8 cellular contexts compared by ENCODE assay signal in the genomic region with DNA sequence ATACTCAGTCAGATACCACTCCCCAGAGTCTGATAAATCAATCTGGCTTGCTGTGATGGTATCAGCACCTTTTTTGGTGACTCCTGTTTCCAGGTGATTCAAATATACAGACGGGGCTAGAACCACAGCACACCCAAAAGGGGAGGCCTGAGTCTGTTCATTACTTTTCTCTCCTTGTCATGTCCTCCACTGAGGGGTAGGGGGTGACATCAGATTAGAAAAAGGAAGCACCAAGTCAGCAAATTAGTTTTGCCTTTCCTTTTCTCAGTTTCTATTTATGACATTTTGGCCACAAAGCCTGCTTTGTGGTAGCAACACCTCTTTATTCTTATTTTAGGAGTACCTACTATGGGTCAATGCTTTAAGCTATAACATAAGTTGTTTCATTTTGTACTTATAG.
DNase-seq lines count a peak whose midpoint lies in the region; ATAC-seq, FAIRE-seq and TF ChIP-seq lines count a peak whose summit lies in the region.

No MANE protein-coding gene starts in this region.

- H3K9ac ChIP-seq in HepG2 (ENCODE audit: insufficient read depth, low read depth, low read length), result no peak overlapping the region

- H3K4me2 ChIP-seq in HepG2 (ENCODE audit: low read depth, low read length), result no peak overlapping the region

- no peak for TF ChIP-seq POLR2A in HepG2 (IDR thresholded peaks at IDR 0.05; ENCODE audit: insufficient read depth in 1 of 2, low read depth in 2 of 2, low read length in 2 of 2)

- DNase-seq in NCI-H2107 treated with DMSO at 0.1 percent for 48 hours (lab: John Stamatoyannopoulos, UW; ENCODE audit: unreplicated experiment), result peak; percentile 9
- DNase-seq in NCI-H2107 (lab: John Stamatoyannopoulos, UW), result no peak
- peak; percentile 3 for DNase-seq in NCI-H460 (ENCODE audit: extremely low read depth, low read depth)
- peak; percentile 13 for DNase-seq in HepG2 (ENCODE audit: low spot score)
- DNase-seq in DMS114 treated with DMSO at 0.1 percent for 48 hours (lab: John Stamatoyannopoulos, UW; ENCODE audit: unreplicated experiment), result no peak
- no peak for DNase-seq in cerebellar nuclear complex (lab: John Stamatoyannopoulos, UW)
- DNase-seq in stimulated activated naive CD4-positive, alpha-beta T cell treated with Interleukin-2 at 50 U/mL for 16 hours (lab: John Stamatoyannopoulos, UW), result no peak

- no peaks in the 10 kb centered on the region for H3K9me3 ChIP-seq in HepG2 (ENCODE audit: low read length)

- no peak overlapping the region for H3K4me3 ChIP-seq in HepG2 (replicated peaks in 1 of 3; ENCODE audit: insufficient read depth in 1 of 3, low read depth in 2 of 3, low read length in 3 of 3)

- H3K79me2 ChIP-seq in HepG2 (ENCODE audit: insufficient read depth, low read length), result no peaks in the 10 kb centered on the region

- H3K27me3 ChIP-seq in HepG2 (ENCODE audit: control insufficient read depth in 1 of 2, insufficient read depth in 2 of 2, low read length in 2 of 2), result no peaks in the 10 kb centered on the region

- BruUV-seq in HepG2 (replicated peaks; lab: Mats Ljungman, UMichigan), result no TSS peak

- intact Hi-C loops in HepG2 (cut with micrococcal nuclease; ENCODE audit: unreplicated experiment), result loop anchor here (5.0 kb wide), 2 partner anchors 1147 to 1162 kb away; no protein-coding TSS in a partner anchor

- no peaks in the 10 kb centered on the region for H4K20me1 ChIP-seq in HepG2 (ENCODE audit: insufficient read depth, low read length)

- FAIRE-seq in HepG2 (lab: Jason Lieb, UNC), result no peak

- H2AFZ ChIP-seq in HepG2 (ENCODE audit: low read length), result no peak overlapping the region

- TF ChIP-seq EP300 in HepG2 (IDR thresholded peaks at IDR 0.05; ENCODE audit: low read depth in 2 of 2, low read length in 2 of 2) (no peak), HepG2 (CRISPR knock-in tag; IDR thresholded peaks at IDR 0.05; ENCODE audit: borderline replicate concordance) (no peak)

- in situ Hi-C loops in HepG2 (cut with HindIII; ENCODE audit: extremely low pct_ligation_motif_present, low pct_unique_long_range_greater_than_20kb), result no loop called here

- POLR2A ChIA-PET in HepG2 (lab: Yijun Ruan, JAX), result no interaction called here

- CTCF ChIA-PET in HepG2 (lab: Yijun Ruan, JAX; ENCODE audit: low intra/inter-chr PET ratio, low total read pairs), result no interaction called here

- no peaks in the 10 kb centered on the region for H3K36me3 ChIP-seq in HepG2 (replicated peaks in 1 of 2; ENCODE audit: control insufficient read depth in 1 of 2, insufficient read depth in 2 of 2, low read length in 2 of 2)

- H3K4me1 ChIP-seq in HepG2 (ENCODE audit: insufficient read depth, low read length), result peaks cover 2% of the 10 kb centered on the region; the same call in 1 of the 2 replicates

- H3K27ac ChIP-seq in HepG2 (ENCODE audit: extremely low read length, insufficient read depth, low read length), result no peak overlapping the region

- peak; percentile 90 for ATAC-seq in HG02610 (IDR thresholded peaks at IDR 0.05; ENCODE audit: unreplicated experiment)
- ATAC-seq in HepG2, result peak; percentile 75

- peak; percentile 49 for TF ChIP-seq CTCF in HepG2 (CRISPR knock-in tag; IDR thresholded peaks at IDR 0.05)

- 0% methylated on average over 1 of the region's 1 CpG for WGBS in HepG2 (ENCODE audit: low lambda C conversion rate)

- TF ChIP-seq RAD21 in HepG2 (CRISPR knock-in tag; IDR thresholded peaks at IDR 0.05), result 0 out of 2 replicates have a peak, but pooled peaks have one; percentile 25

TF ChIP-seq in HepG2, 621 proteins besides CTCF, POLR2A, EP300 and RAD21:
- TF ChIP-seq PITX1 (CRISPR knock-in tag; IDR thresholded peaks at IDR 0.05) (no peak), MAFK (conservative IDR thresholded peaks at IDR 0.05 in 1 of 2, IDR thresholded peaks at IDR 0.05 in 1 of 2; ENCODE audit: low read length in 2 of 2) (peak; percentile 70 to 75; a peak in 3 of 4 replicates), XBP1 (CRISPR knock-in tag; IDR thresholded peaks at IDR 0.05) (no peak), MED1 (CRISPR knock-in tag; IDR thresholded peaks at IDR 0.05) (no peak), KAT7 (CRISPR knock-in tag; IDR thresholded peaks at IDR 0.05; ENCODE audit: borderline replicate concordance) (no peak), ATF1 (CRISPR knock-in tag; IDR thresholded peaks at IDR 0.05) (no peak), ZNF230 (CRISPR knock-in tag; IDR thresholded peaks at IDR 0.05) (no peak), CHCHD3 (CRISPR knock-in tag; IDR thresholded peaks at IDR 0.05) (no peak), ZNF547 (CRISPR knock-in tag; IDR thresholded peaks at IDR 0.05) (no peak), STAG1 (CRISPR knock-in tag; IDR thresholded peaks at IDR 0.05) (peak; percentile 74), MTF1 (CRISPR knock-in tag; IDR thresholded peaks at IDR 0.05) (no peak), TOPORS (CRISPR knock-in tag; IDR thresholded peaks at IDR 0.05) (no peak), SP4 (CRISPR knock-in tag; IDR thresholded peaks at IDR 0.05) (no peak), KLF9 (CRISPR knock-in tag; IDR thresholded peaks at IDR 0.05; ENCODE audit: low read depth) (no peak), SMC3 (IDR thresholded peaks at IDR 0.05; ENCODE audit: low read length) (peak; percentile 5; the same call in 1 of the 2 replicates), MEIS2 (CRISPR knock-in tag; IDR thresholded peaks at IDR 0.05) (no peak), MAFF (IDR thresholded peaks at IDR 0.05; ENCODE audit: low read depth, low read length) (peak; percentile 80), SMYD3 (CRISPR knock-in tag; IDR thresholded peaks at IDR 0.05) (no peak), MLLT10 (CRISPR knock-in tag; IDR thresholded peaks at IDR 0.05) (no peak), FLYWCH1 (CRISPR knock-in tag; IDR thresholded peaks at IDR 0.05) (no peak)
- TF ChIP-seq, protein P1, sequence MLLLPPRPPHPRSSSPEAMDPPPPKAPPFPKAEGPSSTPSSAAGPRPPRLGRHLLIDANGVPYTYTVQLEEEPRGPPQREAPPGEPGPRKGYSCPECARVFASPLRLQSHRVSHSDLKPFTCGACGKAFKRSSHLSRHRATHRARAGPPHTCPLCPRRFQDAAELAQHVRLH (CRISPR knock-in tag; IDR thresholded peaks at IDR 0.05; ENCODE audit: borderline replicate concordance, low read depth), result no peak
- TF ChIP-seq, protein P2, sequence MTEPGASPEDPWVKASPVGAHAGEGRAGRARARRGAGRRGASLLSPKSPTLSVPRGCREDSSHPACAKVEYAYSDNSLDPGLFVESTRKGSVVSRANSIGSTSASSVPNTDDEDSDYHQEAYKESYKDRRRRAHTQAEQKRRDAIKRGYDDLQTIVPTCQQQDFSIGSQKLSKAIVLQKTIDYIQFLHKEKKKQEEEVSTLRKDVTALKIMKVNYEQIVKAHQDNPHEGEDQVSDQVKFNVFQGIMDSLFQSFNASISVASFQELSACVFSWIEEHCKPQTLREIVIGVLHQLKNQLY (CRISPR knock-in tag; IDR thresholded peaks at IDR 0.05), result no peak
- TF ChIP-seq, protein P3, sequence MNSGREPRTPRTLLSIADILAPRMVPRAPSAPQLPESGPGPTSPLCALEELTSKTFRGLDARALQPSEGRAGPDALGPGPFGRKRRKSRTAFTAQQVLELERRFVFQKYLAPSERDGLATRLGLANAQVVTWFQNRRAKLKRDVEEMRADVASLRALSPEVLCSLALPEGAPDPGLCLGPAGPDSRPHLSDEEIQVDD (CRISPR knock-in tag; IDR thresholded peaks at IDR 0.05; ENCODE audit: borderline replicate concordance), result no peak
- TF ChIP-seq, protein P4, sequence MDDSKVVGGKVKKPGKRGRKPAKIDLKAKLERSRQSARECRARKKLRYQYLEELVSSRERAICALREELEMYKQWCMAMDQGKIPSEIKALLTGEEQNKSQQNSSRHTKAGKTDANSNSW (CRISPR knock-in tag; IDR thresholded peaks at IDR 0.05; ENCODE audit: borderline replicate concordance), result no peak
- TF ChIP-seq, protein P5, sequence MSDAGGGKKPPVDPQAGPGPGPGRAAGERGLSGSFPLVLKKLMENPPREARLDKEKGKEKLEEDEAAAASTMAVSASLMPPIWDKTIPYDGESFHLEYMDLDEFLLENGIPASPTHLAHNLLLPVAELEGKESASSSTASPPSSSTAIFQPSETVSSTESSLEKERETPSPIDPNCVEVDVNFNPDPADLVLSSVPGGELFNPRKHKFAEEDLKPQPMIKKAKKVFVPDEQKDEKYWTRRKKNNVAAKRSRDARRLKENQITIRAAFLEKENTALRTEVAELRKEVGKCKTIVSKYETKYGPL (CRISPR knock-in tag; IDR thresholded peaks at IDR 0.05), result no peak

Comparison
In these comparisons a context has a peak if more than half of its experiments do, and no peak if none do; other contexts are left out.
1. DNase-seq: peak in NCI-H2107 treated with DMSO at 0.1 percent for 48 hours (single experiment), NCI-H460 (single experiment) and HepG2 (single experiment); none in NCI-H2107 (single experiment), DMS114 treated with DMSO at 0.1 percent for 48 hours (single experiment), cerebellar nuclear complex (0 of 2) and stimulated activated naive CD4-positive, alpha-beta T cell treated with Interleukin-2 at 50 U/mL for 16 hours (single experiment).